1 cellular context compared by ENCODE assay signal in the genomic region with DNA sequence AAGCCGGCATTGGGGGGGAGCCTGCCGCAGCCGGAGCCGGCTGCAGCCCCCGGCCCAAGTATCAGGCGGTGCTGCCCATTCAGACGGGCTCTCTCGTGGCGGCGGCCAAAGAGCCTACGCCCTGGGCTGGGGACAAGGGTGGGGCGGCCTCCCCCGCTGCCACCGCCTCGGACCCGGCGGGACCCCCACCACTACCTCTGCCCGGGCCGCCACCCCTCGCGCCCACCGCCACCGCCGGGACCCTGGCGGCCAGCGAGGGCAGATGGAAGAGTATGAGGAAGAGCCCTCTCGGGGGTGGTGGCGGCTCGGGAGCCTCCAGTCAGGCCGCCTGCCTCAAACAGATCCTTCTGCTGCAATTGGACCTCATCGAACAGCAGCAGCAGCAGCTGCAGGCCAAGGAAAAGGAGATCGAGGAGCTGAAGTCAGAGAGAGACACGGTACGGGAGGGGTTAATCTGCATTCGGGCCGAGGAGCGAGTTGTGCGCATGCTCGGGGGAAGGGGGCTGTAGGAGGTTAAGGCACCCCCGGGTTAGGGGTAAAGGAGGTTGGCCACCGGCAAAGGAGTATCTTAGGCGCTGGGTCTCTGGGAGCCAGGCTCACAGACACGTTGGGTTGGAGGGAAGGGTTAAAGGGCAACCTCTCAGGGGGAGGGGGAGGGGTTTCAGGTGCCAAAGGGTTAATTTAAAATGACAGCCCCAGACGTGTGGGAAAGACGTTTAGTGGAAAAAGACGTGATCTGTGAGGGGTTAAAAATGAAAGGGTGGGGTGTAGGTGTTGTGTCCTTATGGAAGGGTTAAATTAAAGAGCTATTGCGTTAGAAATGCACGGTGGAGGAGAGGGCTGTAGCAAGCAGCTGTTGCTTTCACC.
TF ChIP-seq lines count a peak whose summit lies in the region.

No MANE protein-coding gene starts in this region.

TF ChIP-seq in K562, 482 proteins besides CTCF, POLR2A, EP300 and RAD21 (continues in another document):
- TF ChIP-seq NFE2 (IDR thresholded peaks at IDR 0.05; ENCODE audit: low read depth) = no peak
- no peak for TF ChIP-seq MCM7 (IDR thresholded peaks at IDR 0.05)
- TF ChIP-seq HNRNPLL (IDR thresholded peaks at IDR 0.05; ENCODE audit: low read depth, low read length, poor library complexity, severe bottlenecking) = no peak
- peak in 1 of 2 experiments; percentile 66; a peak in 1 of 4 replicates for TF ChIP-seq UBTF (IDR thresholded peaks at IDR 0.05; ENCODE audit: borderline replicate concordance in 1 of 2, low read depth in 2 of 2, low read length in 2 of 2)
- TF ChIP-seq TAL1 (IDR thresholded peaks at IDR 0.05) = no peak
- TF ChIP-seq, protein P1, sequence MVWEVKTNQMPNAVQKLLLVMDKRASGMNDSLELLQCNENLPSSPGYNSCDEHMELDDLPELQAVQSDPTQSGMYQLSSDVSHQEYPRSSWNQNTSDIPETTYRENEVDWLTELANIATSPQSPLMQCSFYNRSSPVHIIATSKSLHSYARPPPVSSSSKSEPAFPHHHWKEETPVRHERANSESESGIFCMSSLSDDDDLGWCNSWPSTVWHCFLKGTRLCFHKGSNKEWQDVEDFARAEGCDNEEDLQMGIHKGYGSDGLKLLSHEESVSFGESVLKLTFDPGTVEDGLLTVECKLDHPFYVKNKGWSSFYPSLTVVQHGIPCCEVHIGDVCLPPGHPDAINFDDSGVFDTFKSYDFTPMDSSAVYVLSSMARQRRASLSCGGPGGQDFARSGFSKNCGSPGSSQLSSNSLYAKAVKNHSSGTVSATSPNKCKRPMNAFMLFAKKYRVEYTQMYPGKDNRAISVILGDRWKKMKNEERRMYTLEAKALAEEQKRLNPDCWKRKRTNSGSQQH (CRISPR knock-in tag; IDR thresholded peaks at IDR 0.05) = peak; percentile 88
- no peak for TF ChIP-seq MBD1 (CRISPR knock-in tag; IDR thresholded peaks at IDR 0.05)
- TF ChIP-seq MITF (IDR thresholded peaks at IDR 0.05) = no peak
- peak; percentile 39; the same call in 1 of the 2 replicates for TF ChIP-seq STAT5A (IDR thresholded peaks at IDR 0.05; ENCODE audit: borderline replicate concordance, low read length)
- no peak for TF ChIP-seq SMAD2 (IDR thresholded peaks at IDR 0.05; ENCODE audit: low read depth, low read length)
- TF ChIP-seq ETS1 (conservative IDR thresholded peaks at IDR 0.05; ENCODE audit: control insufficient read depth, low read depth, low read length) = 0 out of 2 replicates have a peak, but pooled peaks have one; percentile 69
- TF ChIP-seq ZNF133 (CRISPR knock-in tag; IDR thresholded peaks at IDR 0.05) = no peak
- TF ChIP-seq POLR2B (IDR thresholded peaks at IDR 0.05; ENCODE audit: low read depth, partially characterized antibody) = peak; percentile 51
- TF ChIP-seq GABPB2 (CRISPR knock-in tag; conservative IDR thresholded peaks at IDR 0.05) = no peak
- TF ChIP-seq DPF2 (IDR thresholded peaks at IDR 0.05) = peak; percentile 60
- TF ChIP-seq, protein P2, sequence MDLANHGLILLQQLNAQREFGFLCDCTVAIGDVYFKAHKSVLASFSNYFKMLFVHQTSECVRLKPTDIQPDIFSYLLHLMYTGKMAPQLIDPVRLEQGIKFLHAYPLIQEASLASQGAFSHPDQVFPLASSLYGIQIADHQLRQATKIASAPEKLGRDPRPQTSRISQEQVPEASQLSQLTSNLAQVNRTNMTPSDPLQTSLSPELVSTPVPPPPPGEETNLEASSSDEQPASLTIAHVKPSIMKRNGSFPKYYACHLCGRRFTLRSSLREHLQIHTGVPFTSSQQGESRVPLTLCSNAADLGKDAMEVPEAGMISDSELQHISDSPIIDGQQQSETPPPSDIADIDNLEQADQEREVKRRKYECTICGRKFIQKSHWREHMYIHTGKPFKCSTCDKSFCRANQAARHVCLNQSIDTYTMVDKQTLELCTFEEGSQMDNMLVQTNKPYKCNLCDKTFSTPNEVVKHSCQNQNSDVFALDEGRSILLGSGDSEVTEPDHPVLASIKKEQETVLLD (IDR thresholded peaks at IDR 0.05) = peak; percentile 90
- TF ChIP-seq, protein P3, sequence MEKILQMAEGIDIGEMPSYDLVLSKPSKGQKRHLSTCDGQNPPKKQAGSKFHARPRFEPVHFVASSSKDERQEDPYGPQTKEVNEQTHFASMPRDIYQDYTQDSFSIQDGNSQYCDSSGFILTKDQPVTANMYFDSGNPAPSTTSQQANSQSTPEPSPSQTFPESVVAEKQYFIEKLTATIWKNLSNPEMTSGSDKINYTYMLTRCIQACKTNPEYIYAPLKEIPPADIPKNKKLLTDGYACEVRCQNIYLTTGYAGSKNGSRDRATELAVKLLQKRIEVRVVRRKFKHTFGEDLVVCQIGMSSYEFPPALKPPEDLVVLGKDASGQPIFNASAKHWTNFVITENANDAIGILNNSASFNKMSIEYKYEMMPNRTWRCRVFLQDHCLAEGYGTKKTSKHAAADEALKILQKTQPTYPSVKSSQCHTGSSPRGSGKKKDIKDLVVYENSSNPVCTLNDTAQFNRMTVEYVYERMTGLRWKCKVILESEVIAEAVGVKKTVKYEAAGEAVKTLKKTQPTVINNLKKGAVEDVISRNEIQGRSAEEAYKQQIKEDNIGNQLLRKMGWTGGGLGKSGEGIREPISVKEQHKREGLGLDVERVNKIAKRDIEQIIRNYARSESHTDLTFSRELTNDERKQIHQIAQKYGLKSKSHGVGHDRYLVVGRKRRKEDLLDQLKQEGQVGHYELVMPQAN (IDR thresholded peaks at IDR 0.05; ENCODE audit: borderline replicate concordance) = peak; percentile 81; the same call in 1 of the 2 replicates
- TF ChIP-seq LARP7 (IDR thresholded peaks at IDR 0.05) = peak; percentile 34; the same call in 1 of the 2 replicates
- TF ChIP-seq GATAD2A (IDR thresholded peaks at IDR 0.05) = peak; percentile 84; the same call in 1 of the 2 replicates
- TF ChIP-seq, protein P4, sequence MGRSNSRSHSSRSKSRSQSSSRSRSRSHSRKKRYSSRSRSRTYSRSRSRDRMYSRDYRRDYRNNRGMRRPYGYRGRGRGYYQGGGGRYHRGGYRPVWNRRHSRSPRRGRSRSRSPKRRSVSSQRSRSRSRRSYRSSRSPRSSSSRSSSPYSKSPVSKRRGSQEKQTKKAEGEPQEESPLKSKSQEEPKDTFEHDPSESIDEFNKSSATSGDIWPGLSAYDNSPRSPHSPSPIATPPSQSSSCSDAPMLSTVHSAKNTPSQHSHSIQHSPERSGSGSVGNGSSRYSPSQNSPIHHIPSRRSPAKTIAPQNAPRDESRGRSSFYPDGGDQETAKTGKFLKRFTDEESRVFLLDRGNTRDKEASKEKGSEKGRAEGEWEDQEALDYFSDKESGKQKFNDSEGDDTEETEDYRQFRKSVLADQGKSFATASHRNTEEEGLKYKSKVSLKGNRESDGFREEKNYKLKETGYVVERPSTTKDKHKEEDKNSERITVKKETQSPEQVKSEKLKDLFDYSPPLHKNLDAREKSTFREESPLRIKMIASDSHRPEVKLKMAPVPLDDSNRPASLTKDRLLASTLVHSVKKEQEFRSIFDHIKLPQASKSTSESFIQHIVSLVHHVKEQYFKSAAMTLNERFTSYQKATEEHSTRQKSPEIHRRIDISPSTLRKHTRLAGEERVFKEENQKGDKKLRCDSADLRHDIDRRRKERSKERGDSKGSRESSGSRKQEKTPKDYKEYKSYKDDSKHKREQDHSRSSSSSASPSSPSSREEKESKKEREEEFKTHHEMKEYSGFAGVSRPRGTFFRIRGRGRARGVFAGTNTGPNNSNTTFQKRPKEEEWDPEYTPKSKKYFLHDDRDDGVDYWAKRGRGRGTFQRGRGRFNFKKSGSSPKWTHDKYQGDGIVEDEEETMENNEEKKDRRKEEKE (IDR thresholded peaks at IDR 0.05; ENCODE audit: borderline replicate concordance in 1 of 2, control insufficient read depth in 1 of 2, low read depth in 2 of 2, low read length in 1 of 2) = peak in 1 of 2 experiments; percentile 55; a peak in 1 of 4 replicates
- TF ChIP-seq MTA1 (IDR thresholded peaks at IDR 0.05; ENCODE audit: borderline replicate concordance) = peak; percentile 58
- TF ChIP-seq ZNF282 (CRISPR knock-in tag; IDR thresholded peaks at IDR 0.05) = no peak
- peak; percentile 3; the same call in 1 of the 2 replicates for TF ChIP-seq PHF8 (IDR thresholded peaks at IDR 0.05; ENCODE audit: borderline replicate concordance, low read length)
- no peak for TF ChIP-seq ATF1 (CRISPR knock-in tag; IDR thresholded peaks at IDR 0.05)
- TF ChIP-seq ATF1 (tag; IDR thresholded peaks at IDR 0.05) = no peak
- TF ChIP-seq E2F3 (CRISPR knock-in tag; IDR thresholded peaks at IDR 0.05) = no peak
- peak; percentile 61 for TF ChIP-seq ZBTB7A (IDR thresholded peaks at IDR 0.05; ENCODE audit: borderline replicate concordance, control insufficient read depth, low read depth, low read length)
- peak; percentile 30; the same call in 1 of the 2 replicates for TF ChIP-seq CC2D1A (IDR thresholded peaks at IDR 0.05)
- TF ChIP-seq HLTF (IDR thresholded peaks at IDR 0.05) = peak; percentile 76; the same call in 1 of the 2 replicates
- TF ChIP-seq NCOR1 (IDR thresholded peaks at IDR 0.05) = peak; percentile 29; the same call in 1 of the 2 replicates
- peak; percentile 32 for TF ChIP-seq NFIC (IDR thresholded peaks at IDR 0.05)
- peak; percentile 65 for TF ChIP-seq HDAC2 (IDR thresholded peaks at IDR 0.05)
- TF ChIP-seq KDM1A (IDR thresholded peaks at IDR 0.05) = peak in 1 of 2 experiments; percentile 100; a peak in 2 of 4 replicates
- TF ChIP-seq ILF3 (IDR thresholded peaks at IDR 0.05; ENCODE audit: borderline replicate concordance) = no peak
- TF ChIP-seq SMARCC2 (IDR thresholded peaks at IDR 0.05; ENCODE audit: low read depth) = no peak
- peak; percentile 62 for TF ChIP-seq MTA2 (IDR thresholded peaks at IDR 0.05; ENCODE audit: low read depth)
- no peak for TF ChIP-seq RFX7 (CRISPR knock-in tag; IDR thresholded peaks at IDR 0.05)
- peak; percentile 12 for TF ChIP-seq TAF1 (IDR thresholded peaks at IDR 0.05; ENCODE audit: control insufficient read depth, extremely low read depth, insufficient read depth, low read length, severe bottlenecking)
- no peak for TF ChIP-seq JUN (IDR thresholded peaks at IDR 0.05; ENCODE audit: borderline replicate concordance, low read depth, low read length)
- no peak for TF ChIP-seq JUN (CRISPR knock-in tag; IDR thresholded peaks at IDR 0.05; ENCODE audit: borderline replicate concordance)
- TF ChIP-seq U2AF1 (optimal IDR thresholded peaks at IDR 0.05; ENCODE audit: low read depth, low read length) = peak; percentile 77
- TF ChIP-seq CBX1 (IDR thresholded peaks at IDR 0.05; ENCODE audit: low read depth) = no peak
- TF ChIP-seq THRAP3 (IDR thresholded peaks at IDR 0.05; ENCODE audit: borderline replicate concordance) = 0 out of 2 replicates have a peak, but pooled peaks have one; percentile 33
- no peak for TF ChIP-seq CEBPG (CRISPR knock-in tag; IDR thresholded peaks at IDR 0.05)
- peak in 1 of 2 experiments; percentile 20; a peak in 1 of 4 replicates for TF ChIP-seq CEBPG (tag; conservative IDR thresholded peaks at IDR 0.05 in 1 of 2, IDR thresholded peaks at IDR 0.05 in 1 of 2)
- no peak for TF ChIP-seq POLR2H (tag; IDR thresholded peaks at IDR 0.05; ENCODE audit: low read depth)
- TF ChIP-seq SUPT5H (IDR thresholded peaks at IDR 0.05) = peak; percentile 57
- TF ChIP-seq FOXM1 (IDR thresholded peaks at IDR 0.05; ENCODE audit: low read depth) = peak; percentile 86
- TF ChIP-seq FOXM1 (CRISPR knock-in tag; IDR thresholded peaks at IDR 0.05; ENCODE audit: low read depth) = no peak
